8 cellular contexts compared by ENCODE assay signal in the genomic region with DNA sequence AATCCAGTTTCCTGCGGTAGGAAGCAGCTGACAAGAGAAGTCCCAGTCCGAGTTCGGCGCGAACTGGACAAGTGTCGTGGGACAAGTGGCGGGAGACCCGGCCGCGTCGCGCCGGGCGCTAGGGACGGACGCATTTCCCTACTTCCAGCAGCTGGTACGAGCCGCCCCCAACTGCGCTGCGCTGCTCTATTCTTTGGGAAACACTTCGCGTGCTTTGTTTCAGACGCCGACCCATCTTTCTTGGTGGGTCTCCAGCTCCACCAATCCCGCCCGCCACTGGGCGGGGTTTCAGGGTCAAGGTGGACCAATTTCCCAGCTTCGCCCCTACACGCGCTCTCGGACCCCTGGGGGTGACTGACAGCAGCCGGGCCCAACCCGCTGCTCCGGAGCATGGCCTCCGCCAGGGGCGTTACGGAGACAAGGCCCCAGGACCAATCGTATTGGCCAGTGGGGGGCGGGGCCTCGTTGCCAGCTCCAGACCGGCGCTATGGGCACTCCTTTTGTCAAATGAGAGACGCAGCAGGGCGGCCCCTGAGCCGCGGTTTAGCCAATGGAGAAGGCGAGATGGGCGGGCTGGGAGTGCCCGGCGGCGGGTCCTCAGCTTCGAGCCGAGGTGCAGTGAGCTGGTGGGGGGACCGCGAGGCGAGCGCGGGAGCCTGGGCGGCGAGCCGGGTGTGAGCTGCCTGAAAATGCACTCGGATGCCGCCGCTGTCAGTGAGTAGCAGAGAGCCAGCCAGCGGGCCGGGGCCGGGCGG. TPM values are rescaled to one million over a fixed set of nuclear protein-coding genes. Genes with fewer than 3 reads are reported as not detected.
DNase-seq lines count a peak whose midpoint lies in the region; ATAC-seq and TF ChIP-seq lines count a peak whose summit lies in the region.

Gene DCUN1D4 (plus strand): TSS at position 600 of the 755 bp plus-strand sequence. CDS start 90 bp downstream, at position 690.

- H3K27ac ChIP-seq in C4-2B (peak within 1 kb of the TSS; percentile 80), coronary artery (peak within 1 kb of the TSS; percentile 96 to 99), layer of hippocampus (ENCODE audit: low read depth, low read length) (peak within 1 kb of the TSS; percentile 94)

- TF ChIP-seq CTCF in C4-2B (conservative IDR thresholded peaks at IDR 0.05) = no peak; the same call in 1 of the 2 replicates
- TF ChIP-seq CTCF in coronary artery (IDR thresholded peaks at IDR 0.05) = no peak

- ATAC-seq in GM19328 (IDR thresholded peaks at IDR 0.05; ENCODE audit: unreplicated experiment) (peak; percentile 94), HG03520 (IDR thresholded peaks at IDR 0.05; ENCODE audit: unreplicated experiment) (peak; percentile 94)

- H3K4me3 ChIP-seq in coronary artery = peak within 1 kb of the TSS; percentile 94

- peaks cover 19% of the 10 kb centered on the region for H3K4me1 Mint-ChIP-seq in activated CD4-positive, alpha-beta T cell treated with anti-CD3 and anti-CD28 coated beads, Interleukin-2, amount 10 ng/mL, durations not matched to agents 7 days and 5 days

- POLR2A ChIA-PET in activated CD4-positive, alpha-beta T cell treated with anti-CD3 and anti-CD28 coated beads, Interleukin-2, amount 10 ng/mL, durations not matched to agents 7 days and 5 days (lab: Charles Lee) = no interaction called here

- no peaks in the 10 kb centered on the region for H3K36me3 Mint-ChIP-seq in activated CD4-positive, alpha-beta T cell treated with anti-CD3 and anti-CD28 coated beads, Interleukin-2, amount 10 ng/mL, durations not matched to agents 7 days and 5 days (ENCODE audit: low read depth)

- CTCF ChIA-PET in activated CD4-positive, alpha-beta T cell treated with anti-CD3 and anti-CD28 coated beads, Interleukin-2, amount 10 ng/mL, durations not matched to agents 7 days and 5 days (lab: Charles Lee) = interaction anchor here (0.6 to 0.9 kb wide), 2 partner anchors 21 to 184 kb away, joined by 3 read pairs; no protein-coding TSS in a partner anchor

- peak within 1 kb of the TSS; percentile 96 for H3K4me3 Mint-ChIP-seq in activated CD4-positive, alpha-beta T cell treated with anti-CD3 and anti-CD28 coated beads, Interleukin-2, amount 10 ng/mL, durations not matched to agents 7 days and 5 days

- DNase-seq in NCI-H69 (lab: John Stamatoyannopoulos, UW) = peak; percentile 98
- peak; percentile 98 for DNase-seq in activated CD4-positive, alpha-beta T cell treated with anti-CD3 and anti-CD28 coated beads, Interleukin-2, amount 10 ng/mL, durations not matched to agents 7 days and 5 days
- peak; percentile 100 for DNase-seq in coronary artery (ENCODE audit: low spot score)
- DNase-seq in stimulated activated CD4-positive, alpha-beta T cell treated with anti-CD3 and anti-CD28 coated beads, Interleukin-1b, Interleukin-23, amount 100 ng/mL, for 4 hours (ENCODE audit: low read depth in 2 of 2) = peak; percentile 90 to 99

- H3K27me3 Mint-ChIP-seq in activated CD4-positive, alpha-beta T cell treated with anti-CD3 and anti-CD28 coated beads, Interleukin-2, amount 10 ng/mL, durations not matched to agents 7 days and 5 days = peaks cover 2% of the 10 kb centered on the region

- H3K27me3 ChIP-seq in layer of hippocampus (ENCODE audit: control insufficient read depth, insufficient read depth, low read length) = no peaks in the 10 kb centered on the region

- H3K27ac Mint-ChIP-seq in activated CD4-positive, alpha-beta T cell treated with anti-CD3 and anti-CD28 coated beads, Interleukin-2, amount 10 ng/mL, durations not matched to agents 7 days and 5 days = peak within 1 kb of the TSS; percentile 95

- no peaks in the 10 kb centered on the region for H3K9me3 Mint-ChIP-seq in activated CD4-positive, alpha-beta T cell treated with anti-CD3 and anti-CD28 coated beads, Interleukin-2, amount 10 ng/mL, durations not matched to agents 7 days and 5 days

RNA-seq across cellular contexts. Expression of gene DCUN1D4, which starts in this region (rescaled TPM):
- total RNA-seq in activated CD4-positive, alpha-beta T cell treated with anti-CD3 and anti-CD28 coated beads, Interleukin-2, amount 10 ng/mL, durations not matched to agents 7 days and 5 days = 10 to 100 TPM; 25.7 to 34.1 TPM

Comparison
In these comparisons a context has a peak if more than half of its experiments do, and no peak if none do; other contexts are left out.
1. Peak in every context shown above with its lines: DNase-seq, ATAC-seq, H3K4me3 ChIP-seq and H3K27ac ChIP-seq.